In genomic region chr7:43053968-43054367, GRCh38 we compare ENCODE assay signal across 25 cellular contexts. TPM values are rescaled to one million over a fixed set of nuclear protein-coding genes. Genes with fewer than 3 reads are reported as not detected.
"Had no signal": no experiment of that assay in that cellular context is flagged by ENCODE, and none has a peak within 500 bp of the region (broad histone marks: within the 10 kb centered on the region; RNA-seq: fewer than 3 reads in every experiment).

No MANE protein-coding gene starts in this region.

- H3K27ac ChIP-seq: Peyer's patch, RWPE1, SJCRH30 had no signal

- H3K27ac Mint-ChIP-seq: activated CD8-positive, alpha-beta memory T cell treated with anti-CD3 and anti-CD28 coated beads, Interleukin-2, amount 10 ng/mL, durations not matched to agents 7 days and 5 days; activated naive CD4-positive, alpha-beta T cell treated with anti-CD3 and anti-CD28 coated beads, Interleukin-2, amount 50 U/mL, for 24 hours; activated T-cell treated with anti-CD3 and anti-CD28 coated beads, Interleukin-2, amount 50 U/mL, for 24 hours; activated T-helper 1 cell treated with anti-CD3 and anti-CD28 coated beads, Interleukin-12 subunit alpha, Interleukin-12 subunit beta, Interleukin-2, Interleukin-4 antibody, amounts not matched to agents 30 ng/mL and 10 ng/mL and 1 ng/mL, durations not matched to agents 14 hours and 24 hours and 36 hours; T-helper 17 cell had no signal

- H3K4me1 ChIP-seq: Peyer's patch, SJCRH30 had no signal

- H3K36me3 Mint-ChIP-seq: activated CD8-positive, alpha-beta memory T cell treated with anti-CD3 and anti-CD28 coated beads, Interleukin-2, amount 10 ng/mL, durations not matched to agents 7 days and 5 days had no signal

- H3K9me3 ChIP-seq: Peyer's patch, SJCRH30 had no signal

- DNase-seq: activated CD4-positive, alpha-beta T cell treated with anti-CD3 and anti-CD28 coated beads for 48 hours; activated CD4-positive, alpha-beta T cell treated with anti-CD3 and anti-CD28 coated beads, Interleukin-2, amount 50 U/mL, for 4 hours; activated CD4-positive, CD25-positive, alpha-beta regulatory T cell treated with anti-CD3 and anti-CD28 coated beads, Interleukin-2, amount 50 U/mL, for 72 hours; activated CD8-positive, alpha-beta memory T cell treated with anti-CD3 and anti-CD28 coated beads, Interleukin-2, amount 10 ng/mL, durations not matched to agents 7 days and 5 days; activated effector memory CD4-positive, alpha-beta T cell treated with Interleukin-2 at 50 U/mL for 16 hours; activated naive CD4-positive, alpha-beta T cell; activated T-cell treated with anti-CD3 and anti-CD28 coated beads, Interleukin-2, amount 50 U/mL, for 24 hours; aorta; central memory CD4-positive, alpha-beta T cell; NCI-H1048; NCI-H146; NCI-H187 treated with DMSO at 0.1 percent for 48 hours; NCI-H2081 treated with DMSO at 0.1 percent for 48 hours; NCI-H446; NCI-H748 treated with DMSO at 0.1 percent for 48 hours; Peyer's patch; Right ventricle myocardium superior; SJCRH30; T-helper 17 cell; T-helper 9 cell had no signal

- ATAC-seq: activated CD8-positive, alpha-beta memory T cell treated with anti-CD3 and anti-CD28 coated beads, Interleukin-2, amount 10 ng/mL, durations not matched to agents 7 days and 5 days; T-helper 17 cell had no signal

- H3K4me3 Mint-ChIP-seq: activated CD8-positive, alpha-beta memory T cell treated with anti-CD3 and anti-CD28 coated beads, Interleukin-2, amount 10 ng/mL, durations not matched to agents 7 days and 5 days; activated naive CD4-positive, alpha-beta T cell treated with anti-CD3 and anti-CD28 coated beads, Interleukin-2, amount 50 U/mL, for 24 hours; activated T-cell treated with anti-CD3 and anti-CD28 coated beads, Interleukin-2, amount 50 U/mL, for 24 hours; activated T-helper 1 cell treated with anti-CD3 and anti-CD28 coated beads, Interleukin-12 subunit alpha, Interleukin-12 subunit beta, Interleukin-2, Interleukin-4 antibody, amounts not matched to agents 30 ng/mL and 10 ng/mL and 1 ng/mL, durations not matched to agents 14 hours and 24 hours and 36 hours; T-helper 17 cell; WTC11 had no signal

- H3K27me3 ChIP-seq: Peyer's patch had no signal

- H3K4me3 ChIP-seq: Peyer's patch, SJCRH30 had no signal

- H3K36me3 ChIP-seq: Peyer's patch, SJCRH30 had no signal

- H3K4me1 Mint-ChIP-seq: activated CD8-positive, alpha-beta memory T cell treated with anti-CD3 and anti-CD28 coated beads, Interleukin-2, amount 10 ng/mL, durations not matched to agents 7 days and 5 days; activated naive CD4-positive, alpha-beta T cell treated with anti-CD3 and anti-CD28 coated beads, Interleukin-2, amount 50 U/mL, for 24 hours; T-helper 17 cell had no signal

- H3K9me3 Mint-ChIP-seq: activated T-cell treated with anti-CD3 and anti-CD28 coated beads, Interleukin-2, amount 50 U/mL, for 24 hours had no signal

RNA-seq across cellular contexts. Expression of gene HECW1, which starts 58.5 kb away (rescaled TPM):
- total RNA-seq: activated CD8-positive, alpha-beta memory T cell treated with anti-CD3 and anti-CD28 coated beads, Interleukin-2, amount 10 ng/mL, durations not matched to agents 7 days and 5 days; activated T-helper 1 cell treated with anti-CD3 and anti-CD28 coated beads, Interleukin-12 subunit alpha, Interleukin-12 subunit beta, Interleukin-2, Interleukin-4 antibody, amounts not matched to agents 30 ng/mL and 10 ng/mL and 1 ng/mL, durations not matched to agents 14 hours and 24 hours and 36 hours; LHCN-M2; Right ventricle myocardium superior; SJCRH30; T-helper 17 cell had no signal
